Comparison of ENCODE assay signal across 8 cellular contexts in genomic region chr9:69122391-69123141, GRCh38. TPM values are rescaled to one million over a fixed set of nuclear protein-coding genes. Genes with fewer than 3 reads are reported as not detected.
DNase-seq lines count a peak whose midpoint lies in the region; ATAC-seq and TF ChIP-seq lines count a peak whose summit lies in the region.

No MANE protein-coding gene starts in this region.

- CTCF ChIA-PET in Caco-2 (lab: Charles Lee) = interaction anchor here (1.4 kb wide), 1 partner anchor 71 kb away, joined by 4 read pairs; no protein-coding TSS in a partner anchor

- H4K20me1 ChIP-seq in fibroblast of lung (ENCODE audit: control insufficient read depth, extremely low read depth, insufficient read depth, low read length) = no peaks in the 10 kb centered on the region

- TSS peak; percentile 78 for BruUV-seq in Caco-2 (replicated peaks; lab: Mats Ljungman, UMichigan)

- intact Hi-C loops in Caco-2 (cut with micrococcal nuclease; ENCODE audit: unreplicated experiment) = loop anchor here (5.0 kb wide), 2 partner anchors 70 kb away; no protein-coding TSS in a partner anchor

- no peaks in the 10 kb centered on the region for H3K27me3 ChIP-seq in Caco-2 (replicated peaks; ENCODE audit: control insufficient read depth, insufficient read depth, low read length)
- no peaks in the 10 kb centered on the region for H3K27me3 ChIP-seq in fibroblast of lung (ENCODE audit: control insufficient read depth, insufficient read depth, low read length)

- peak overlapping the region; percentile 72 for H3K27ac ChIP-seq in fibroblast of lung (ENCODE audit: insufficient read depth, low read length)

- H3K9me3 Mint-ChIP-seq in Caco-2 (ENCODE audit: unreplicated experiment) (no peaks in the 10 kb centered on the region), nephron (no peaks in the 10 kb centered on the region)

- no peaks in the 10 kb centered on the region for H3K79me2 ChIP-seq in fibroblast of lung (ENCODE audit: control insufficient read depth, insufficient read depth, low read length)

- DNase-seq in Caco-2 (peak; percentile 43 to 65), fibroblast of lung (ENCODE audit: low read depth in 2 of 2) (peak; percentile 76 to 87), anterior cingulate cortex (lab: John Stamatoyannopoulos, UW) (no peak)

- H3K4me1 ChIP-seq in Caco-2 (no peaks in the 10 kb centered on the region), fibroblast of lung (ENCODE audit: control insufficient read depth, extremely low read depth, insufficient read depth, low read length) (peaks cover 4% of the 10 kb centered on the region)

- H3K27me3 Mint-ChIP-seq in Caco-2 (ENCODE audit: insufficient read depth, unreplicated experiment) (no peaks in the 10 kb centered on the region), nephron (ENCODE audit: low read depth) (peaks cover 39% of the 10 kb centered on the region)

- H3K4me1 Mint-ChIP-seq in Caco-2 (ENCODE audit: low read depth, unreplicated experiment) (no peaks in the 10 kb centered on the region), nephron (peaks cover 12% of the 10 kb centered on the region)

- H3K4me3 ChIP-seq in Caco-2 (ENCODE audit: low read depth, low read length) (peak overlapping the region; percentile 55), fibroblast of lung (replicated peaks in 1 of 4; ENCODE audit: control extremely low read depth in 1 of 4, insufficient read depth in 1 of 4, low read depth in 3 of 4, low read length in 4 of 4) (peak overlapping the region; percentile 87 to 95 (median 89))

- H3K4me3 Mint-ChIP-seq in Caco-2 (ENCODE audit: unreplicated experiment) (peak overlapping the region; percentile 85), nephron (peak overlapping the region; percentile 89 to 92 (median 92))

- H2AFZ ChIP-seq in fibroblast of lung (ENCODE audit: low read length) = peak overlapping the region; percentile 92

- no peak for TF ChIP-seq CTCF in Caco-2 (IDR thresholded peaks at IDR 0.05; ENCODE audit: insufficient read depth in 1 of 2, low read depth in 1 of 2, low read length in 1 of 2, severe bottlenecking in 1 of 2, unreplicated experiment in 1 of 2)
- no peak for TF ChIP-seq CTCF in fibroblast of lung (conservative IDR thresholded peaks at IDR 0.05 in 1 of 2, IDR thresholded peaks at IDR 0.05 in 1 of 2; ENCODE audit: low read depth in 1 of 2, low read length in 2 of 2)
- no peak for TF ChIP-seq CTCF in nephron (IDR thresholded peaks at IDR 0.05; ENCODE audit: unreplicated experiment in 3 of 3)

- peaks cover 6% of the 10 kb centered on the region for H3K36me3 Mint-ChIP-seq in Caco-2 (ENCODE audit: insufficient read depth, unreplicated experiment)
- H3K36me3 Mint-ChIP-seq in nephron (ENCODE audit: low read depth) = peaks cover 3% of the 10 kb centered on the region

- peak overlapping the region; percentile 89 for H3K4me2 ChIP-seq in fibroblast of lung (ENCODE audit: extremely low read depth, insufficient read depth, low read length)

- no peaks in the 10 kb centered on the region for H3K36me3 ChIP-seq in Caco-2 (ENCODE audit: control insufficient read depth, insufficient read depth, low read length)
- no peaks in the 10 kb centered on the region for H3K36me3 ChIP-seq in fibroblast of lung (ENCODE audit: control insufficient read depth, insufficient read depth, low read length)

- H3K27ac Mint-ChIP-seq in Caco-2 (ENCODE audit: unreplicated experiment) (peak overlapping the region; percentile 39), nephron (peak overlapping the region; percentile 81 to 96 (median 90))

- H3K9ac ChIP-seq in fibroblast of lung (ENCODE audit: insufficient read depth, low read length) = peak overlapping the region; percentile 72

- ATAC-seq in HG02973 (IDR thresholded peaks at IDR 0.05; ENCODE audit: unreplicated experiment) = peak; percentile 9
- peak; percentile 81 for ATAC-seq in SK-N-SH treated with all-trans-retinoic acid at 6 μM for 48 hours
- ATAC-seq in GM18520 (IDR thresholded peaks at IDR 0.05; ENCODE audit: unreplicated experiment) = no peak
- ATAC-seq in GM21381 (IDR thresholded peaks at IDR 0.05; ENCODE audit: unreplicated experiment) = no peak

- H3K9me3 ChIP-seq in Caco-2 = no peaks in the 10 kb centered on the region
- H3K9me3 ChIP-seq in fibroblast of lung (ENCODE audit: control insufficient read depth, insufficient read depth, low read depth, low read length) = no peaks in the 10 kb centered on the region

- POLR2A ChIA-PET in Caco-2 (lab: Charles Lee) = interaction anchor here (0.5 kb wide), 1 partner anchor 1290 kb away, joined by 6 read pairs; no protein-coding TSS in a partner anchor

TF ChIP-seq in SK-N-SH treated with all-trans-retinoic acid at 6 μM for 48 hours, 23 proteins besides CTCF, POLR2A, EP300 and RAD21:
- TF ChIP-seq ESRRG (CRISPR knock-in tag; IDR thresholded peaks at IDR 0.05) (no peak), ISL1 (CRISPR knock-in tag; IDR thresholded peaks at IDR 0.05) (peak; percentile 36; the same call in 1 of the 2 replicates)
TF ChIP-seq in SK-N-SH treated with all-trans-retinoic acid at 6 μM for 48 hours: peak in this region for 1.

RNA-seq across cellular contexts. Expression of gene TJP2, which starts 51.5 kb away (rescaled TPM):
- total RNA-seq in Caco-2 (2022) = 35.8 and 36.7 TPM in 2 replicates
- total RNA-seq in fibroblast of lung = 36.5 and 41.1 TPM in 2 replicates
- polyA plus RNA-seq in fibroblast of lung = 25.9 and 40.8 TPM in 2 replicates
- 26.6 and 39.2 TPM in 2 replicates for polyA plus RNA-seq in fibroblast of lung (2012)
- polyA minus RNA-seq in fibroblast of lung (ENCODE audit: low replicate concordance) = 26.9 and 32.4 TPM in 2 replicates

Comparison
In these comparisons a context has a peak if more than half of its experiments do, and no peak if none do; other contexts are left out.
1. DNase-seq: peak in Caco-2 (2 of 2) and fibroblast of lung (2 of 2); none in anterior cingulate cortex (0 of 58).
2. ATAC-seq: peak in HG02973 (single experiment) and SK-N-SH treated with all-trans-retinoic acid at 6 μM for 48 hours (single experiment); none in GM18520 (single experiment) and GM21381 (single experiment).